Comparison of ENCODE assay signal across 8 cellular contexts in the genomic region with DNA sequence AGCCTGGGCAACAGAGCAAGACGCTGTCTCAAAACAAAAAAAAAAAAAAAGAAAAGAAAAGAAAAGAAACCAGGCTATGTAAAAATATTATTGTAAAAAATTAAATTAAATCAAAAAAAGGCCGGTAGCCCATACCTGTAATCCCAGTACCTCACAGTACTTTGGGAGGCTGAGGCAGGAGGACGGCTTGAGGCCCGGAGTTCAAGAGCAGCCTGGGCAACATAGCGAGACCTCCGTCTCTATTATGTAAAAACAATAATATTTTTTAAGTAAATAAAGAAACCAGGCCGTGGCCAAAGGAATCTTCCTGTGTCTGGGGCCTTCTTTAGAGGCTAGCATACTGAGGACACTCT. TPM values are rescaled to one million over a fixed set of nuclear protein-coding genes. Genes with fewer than 3 reads are reported as not detected.
DNase-seq lines count a peak whose midpoint lies in the region; ATAC-seq and TF ChIP-seq lines count a peak whose summit lies in the region.

No MANE protein-coding gene starts in this region.

- H3K27me3 ChIP-seq in HL-60 (ENCODE audit: insufficient read depth, poor library complexity, severe bottlenecking) = no peaks in the 10 kb centered on the region
- no peaks in the 10 kb centered on the region for H3K27me3 ChIP-seq in iPS-15b (ENCODE audit: control insufficient read depth, insufficient read depth, low read length)

- TF ChIP-seq CTCF in HL-60 (IDR thresholded peaks at IDR 0.05; ENCODE audit: insufficient read depth, low read length) = no peak

- H3K4me1 Mint-ChIP-seq in activated T-helper 2 cell treated with anti-CD3 and anti-CD28 coated beads, Interferon-gamma antibody, Interleukin-2, Interleukin-4, amounts not matched to agents 10 μg/mL and 5 μg/mL and 100 μg/mL, durations not matched to agents 14 hours and 24 hours and 36 hours (ENCODE audit: low read depth) = peaks cover 16% of the 10 kb centered on the region
- H3K4me1 Mint-ChIP-seq in stimulated activated effector memory CD8-positive, alpha-beta T cell treated with anti-CD3 and anti-CD28 coated beads, Interleukin-12 subunit alpha, Interleukin-12 subunit beta, amount 100 ng/mL, for 72 hours = peaks cover 32% of the 10 kb centered on the region

- H3K4me3 Mint-ChIP-seq in activated T-helper 2 cell treated with anti-CD3 and anti-CD28 coated beads, Interferon-gamma antibody, Interleukin-2, Interleukin-4, amounts not matched to agents 10 μg/mL and 5 μg/mL and 100 μg/mL, durations not matched to agents 14 hours and 24 hours and 36 hours (ENCODE audit: low read depth) = peak overlapping the region; percentile 94
- peak overlapping the region; percentile 95 for H3K4me3 Mint-ChIP-seq in stimulated activated effector memory CD8-positive, alpha-beta T cell treated with anti-CD3 and anti-CD28 coated beads, Interleukin-12 subunit alpha, Interleukin-12 subunit beta, amount 100 ng/mL, for 72 hours

- peaks cover 13% of the 10 kb centered on the region for H3K36me3 ChIP-seq in iPS-15b (ENCODE audit: control insufficient read depth, insufficient read depth, low read length)

- no peaks in the 10 kb centered on the region for H3K9me3 Mint-ChIP-seq in activated T-helper 2 cell treated with anti-CD3 and anti-CD28 coated beads, Interferon-gamma antibody, Interleukin-2, Interleukin-4, amounts not matched to agents 10 μg/mL and 5 μg/mL and 100 μg/mL, durations not matched to agents 14 hours and 24 hours and 36 hours
- peaks cover 2% of the 10 kb centered on the region for H3K9me3 Mint-ChIP-seq in stimulated activated effector memory CD8-positive, alpha-beta T cell treated with anti-CD3 and anti-CD28 coated beads, Interleukin-12 subunit alpha, Interleukin-12 subunit beta, amount 100 ng/mL, for 72 hours

- H3K27me3 Mint-ChIP-seq in activated T-helper 2 cell treated with anti-CD3 and anti-CD28 coated beads, Interferon-gamma antibody, Interleukin-2, Interleukin-4, amounts not matched to agents 10 μg/mL and 5 μg/mL and 100 μg/mL, durations not matched to agents 14 hours and 24 hours and 36 hours (ENCODE audit: low read depth) = no peaks in the 10 kb centered on the region

- H3K4me1 ChIP-seq in iPS-15b (ENCODE audit: control insufficient read depth, insufficient read depth, low read length) = peaks cover 6% of the 10 kb centered on the region

- peak overlapping the region; percentile 95 for H3K27ac Mint-ChIP-seq in activated T-helper 2 cell treated with anti-CD3 and anti-CD28 coated beads, Interferon-gamma antibody, Interleukin-2, Interleukin-4, amounts not matched to agents 10 μg/mL and 5 μg/mL and 100 μg/mL, durations not matched to agents 14 hours and 24 hours and 36 hours
- H3K27ac Mint-ChIP-seq in stimulated activated effector memory CD8-positive, alpha-beta T cell treated with anti-CD3 and anti-CD28 coated beads, Interleukin-12 subunit alpha, Interleukin-12 subunit beta, amount 100 ng/mL, for 72 hours = peak overlapping the region; percentile 91

- peaks cover 28% of the 10 kb centered on the region for H3K36me3 Mint-ChIP-seq in activated T-helper 2 cell treated with anti-CD3 and anti-CD28 coated beads, Interferon-gamma antibody, Interleukin-2, Interleukin-4, amounts not matched to agents 10 μg/mL and 5 μg/mL and 100 μg/mL, durations not matched to agents 14 hours and 24 hours and 36 hours (ENCODE audit: low read depth)
- peaks cover 44% of the 10 kb centered on the region for H3K36me3 Mint-ChIP-seq in stimulated activated effector memory CD8-positive, alpha-beta T cell treated with anti-CD3 and anti-CD28 coated beads, Interleukin-12 subunit alpha, Interleukin-12 subunit beta, amount 100 ng/mL, for 72 hours

- peak overlapping the region; percentile 95 for H3K9ac ChIP-seq in iPS-15b (ENCODE audit: low read depth, low read length)

- DNase-seq in HL-60 (ENCODE audit: low read depth in 1 of 2, low spot score in 1 of 2) = no peak
- DNase-seq in activated T-helper 2 cell treated with anti-CD3 and anti-CD28 coated beads, Interferon-gamma antibody, Interleukin-2, Interleukin-4, amounts not matched to agents 10 μg/mL and 5 μg/mL and 100 μg/mL, durations not matched to agents 14 hours and 24 hours and 36 hours (ENCODE audit: low spot score) = no peak
- no peak for DNase-seq in stimulated activated effector memory CD8-positive, alpha-beta T cell treated with anti-CD3 and anti-CD28 coated beads, Interleukin-12 subunit alpha, Interleukin-12 subunit beta, amount 100 ng/mL, for 72 hours (ENCODE audit: low spot score in 2 of 2)
- DNase-seq in GM19238 (ENCODE audit: insufficient read length, low spot score) = no peak
- DNase-seq in GM03348 (ENCODE audit: low spot score) = no peak

- peak overlapping the region; percentile 92 for H3K4me3 ChIP-seq in HL-60 (replicated peaks; ENCODE audit: insufficient read depth, low read length)
- peak overlapping the region; percentile 97 for H3K4me3 ChIP-seq in iPS-15b (ENCODE audit: low read depth, low read length)

- no peaks in the 10 kb centered on the region for H3K9me3 ChIP-seq in iPS-15b (ENCODE audit: control insufficient read depth, insufficient read depth, low read length)

- intact Hi-C loops in activated T-helper 2 cell treated with anti-CD3 and anti-CD28 coated beads, Interferon-gamma antibody, Interleukin-2, Interleukin-4, amounts not matched to agents 10 μg/mL and 5 μg/mL and 100 μg/mL, durations not matched to agents 14 hours and 24 hours and 36 hours (cut with micrococcal nuclease) = loop anchor here (10.0 kb wide), 1 partner anchor 346 kb away; a partner anchor contains a TSS

- H3K27ac ChIP-seq in HL-60 (replicated peaks) = peak overlapping the region; percentile 94

- no peak for ATAC-seq in stimulated activated effector memory CD8-positive, alpha-beta T cell treated with anti-CD3 and anti-CD28 coated beads, Interleukin-12 subunit alpha, Interleukin-12 subunit beta, amount 100 ng/mL, for 72 hours
- no peak for ATAC-seq in HG02938 (IDR thresholded peaks at IDR 0.05; ENCODE audit: unreplicated experiment)
- ATAC-seq in HG02885 (IDR thresholded peaks at IDR 0.05; ENCODE audit: poor library complexity, unreplicated experiment) = no peak

RNA-seq across cellular contexts. Expression of a gene that starts 0.8 kb away (rescaled TPM):
- total RNA-seq in activated T-helper 2 cell treated with anti-CD3 and anti-CD28 coated beads, Interferon-gamma antibody, Interleukin-2, Interleukin-4, amounts not matched to agents 10 μg/mL and 5 μg/mL and 100 μg/mL, durations not matched to agents 14 hours and 24 hours and 36 hours = 424 and 431 TPM in 2 replicates

RNA-seq across cellular contexts. Expression of a gene that starts 13.2 kb away (rescaled TPM):
- total RNA-seq in activated T-helper 2 cell treated with anti-CD3 and anti-CD28 coated beads, Interferon-gamma antibody, Interleukin-2, Interleukin-4, amounts not matched to agents 10 μg/mL and 5 μg/mL and 100 μg/mL, durations not matched to agents 14 hours and 24 hours and 36 hours = not detected in 2 replicates

RNA-seq across cellular contexts. Expression of a gene that starts 23.8 kb away (rescaled TPM):
- 143 and 147 TPM in 2 replicates for total RNA-seq in activated T-helper 2 cell treated with anti-CD3 and anti-CD28 coated beads, Interferon-gamma antibody, Interleukin-2, Interleukin-4, amounts not matched to agents 10 μg/mL and 5 μg/mL and 100 μg/mL, durations not matched to agents 14 hours and 24 hours and 36 hours

RNA-seq across cellular contexts. Expression of a gene that starts 24.4 kb away (rescaled TPM):
- total RNA-seq in activated T-helper 2 cell treated with anti-CD3 and anti-CD28 coated beads, Interferon-gamma antibody, Interleukin-2, Interleukin-4, amounts not matched to agents 10 μg/mL and 5 μg/mL and 100 μg/mL, durations not matched to agents 14 hours and 24 hours and 36 hours = 68.9 and 75.3 TPM in 2 replicates

RNA-seq across cellular contexts. Expression of a gene that starts 28.2 kb away (rescaled TPM):
- total RNA-seq in activated T-helper 2 cell treated with anti-CD3 and anti-CD28 coated beads, Interferon-gamma antibody, Interleukin-2, Interleukin-4, amounts not matched to agents 10 μg/mL and 5 μg/mL and 100 μg/mL, durations not matched to agents 14 hours and 24 hours and 36 hours = not detected in 2 replicates
